In genomic region chr10:123582084-123582989, GRCh38 we compare ENCODE assay signal across 8 cellular contexts.
A peak's percentile ranks its signal among the peaks of the same experiment; 100 is the strongest.
DNase-seq lines count a peak whose midpoint lies in the region; ATAC-seq and TF ChIP-seq lines count a peak whose summit lies in the region.

No MANE protein-coding gene starts in this region.

- DNase-seq in GDM1 (lab: John Stamatoyannopoulos, UW) (peak; percentile 24), NT2/D1 (ENCODE audit: low read depth, low spot score) (peak; percentile 72), fibroblast of mammary gland (ENCODE audit: low read depth) (peak; percentile 64)
- peak; percentile 72 for DNase-seq in activated T-cell treated with anti-CD3 and anti-CD28 coated beads, Interleukin-2, amount 50 U/mL, for 24 hours
- peak; percentile 39 for DNase-seq in stimulated activated naive CD4-positive, alpha-beta T cell treated with Interleukin-2 at 50 U/mL for 16 hours (lab: John Stamatoyannopoulos, UW)

- H3K4me3 ChIP-seq in NT2/D1 (ENCODE audit: insufficient read length, low read depth) (no peak overlapping the region), fibroblast of mammary gland (ENCODE audit: control insufficient read depth, low read depth, low read length) (no peak overlapping the region)

- H3K27me3 ChIP-seq in NT2/D1 (ENCODE audit: insufficient read depth, insufficient read length) = peaks cover 15% of the 10 kb centered on the region

- no peaks in the 10 kb centered on the region for H3K36me3 ChIP-seq in NT2/D1 (ENCODE audit: insufficient read depth, insufficient read length, low read length)

- no peaks in the 10 kb centered on the region for H3K36me3 Mint-ChIP-seq in activated T-cell treated with anti-CD3 and anti-CD28 coated beads, Interleukin-2, amount 50 U/mL, for 24 hours (ENCODE audit: low read depth)
- no peaks in the 10 kb centered on the region for H3K36me3 Mint-ChIP-seq in nephron (ENCODE audit: low read depth)

- no peak overlapping the region for H3K9ac ChIP-seq in NT2/D1 (ENCODE audit: insufficient read length, low read depth)

- H3K4me1 ChIP-seq in NT2/D1 (ENCODE audit: insufficient read depth, insufficient read length) = peaks cover 4% of the 10 kb centered on the region

- no peak overlapping the region for H3K27ac Mint-ChIP-seq in activated T-cell treated with anti-CD3 and anti-CD28 coated beads, Interleukin-2, amount 50 U/mL, for 24 hours
- H3K27ac Mint-ChIP-seq in nephron = no peak overlapping the region

- H3K27me3 Mint-ChIP-seq in activated T-cell treated with anti-CD3 and anti-CD28 coated beads, Interleukin-2, amount 50 U/mL, for 24 hours = peaks cover 56% of the 10 kb centered on the region
- peaks cover 93% of the 10 kb centered on the region for H3K27me3 Mint-ChIP-seq in nephron (ENCODE audit: low read depth)

- H3K4me3 Mint-ChIP-seq in activated T-cell treated with anti-CD3 and anti-CD28 coated beads, Interleukin-2, amount 50 U/mL, for 24 hours = no peak overlapping the region
- H3K4me3 Mint-ChIP-seq in nephron = no peak overlapping the region

- no peaks in the 10 kb centered on the region for H3K9me3 Mint-ChIP-seq in activated T-cell treated with anti-CD3 and anti-CD28 coated beads, Interleukin-2, amount 50 U/mL, for 24 hours
- no peaks in the 10 kb centered on the region for H3K9me3 Mint-ChIP-seq in nephron

- no peaks in the 10 kb centered on the region for H3K9me3 ChIP-seq in NT2/D1 (ENCODE audit: insufficient read depth, low read length)

- no peaks in the 10 kb centered on the region for H3K4me1 Mint-ChIP-seq in activated T-cell treated with anti-CD3 and anti-CD28 coated beads, Interleukin-2, amount 50 U/mL, for 24 hours (ENCODE audit: low read depth)
- H3K4me1 Mint-ChIP-seq in nephron = no peaks in the 10 kb centered on the region

- TF ChIP-seq CTCF in fibroblast of mammary gland (conservative IDR thresholded peaks at IDR 0.05; ENCODE audit: control insufficient read depth, insufficient read depth, low read depth, low read length) (peak; percentile 91), nephron (IDR thresholded peaks at IDR 0.05; ENCODE audit: unreplicated experiment in 3 of 3) (peak; percentile 82)

- ATAC-seq in HG03442 (IDR thresholded peaks at IDR 0.05; ENCODE audit: unreplicated experiment) = peak; percentile 45
- ATAC-seq in HG02588 (IDR thresholded peaks at IDR 0.05; ENCODE audit: unreplicated experiment) = no peak
